Comparison of ENCODE assay signal across 1 cellular context in the genomic region with DNA sequence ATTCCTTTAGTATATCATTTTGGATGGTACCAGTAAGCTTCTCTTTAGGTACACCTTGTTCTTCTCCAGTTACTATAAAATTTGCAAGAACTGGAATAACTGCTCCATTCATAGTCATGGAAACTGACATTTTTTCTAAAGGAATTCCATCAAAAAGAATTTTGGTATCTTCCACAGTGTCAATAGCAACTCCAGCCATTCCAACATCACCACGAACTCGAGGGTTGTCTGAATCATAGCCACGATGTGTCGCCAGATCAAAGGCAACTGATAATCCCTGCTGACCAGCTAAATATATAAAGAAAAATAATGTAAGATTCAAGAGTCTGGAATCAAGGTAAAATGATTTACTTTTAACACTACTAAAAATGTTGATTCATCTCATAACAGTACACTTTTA.
TF ChIP-seq lines count a peak whose summit lies in the region.

No MANE protein-coding gene starts in this region.

TF ChIP-seq in IMR-90, 13 proteins besides CTCF, POLR2A, EP300 and RAD21 (continued from another document):
- no peak for TF ChIP-seq NFE2L2 (IDR thresholded peaks at IDR 0.05; ENCODE audit: low read depth, low read length)
- TF ChIP-seq MAZ (IDR thresholded peaks at IDR 0.05; ENCODE audit: borderline replicate concordance, low read depth, low read length), result no peak
